Comparison of ENCODE assay signal across 17 cellular contexts in genomic region chr6:36489426-36489825, GRCh38. TPM values are rescaled to one million over a fixed set of nuclear protein-coding genes. Genes with fewer than 3 reads are reported as not detected.
"Had no signal": no experiment of that assay in that cellular context is flagged by ENCODE, and none has a peak within 500 bp of the region (broad histone marks: within the 10 kb centered on the region; RNA-seq: fewer than 3 reads in every experiment).

No MANE protein-coding gene starts in this region.

- H3K27ac ChIP-seq: parathyroid adenoma, skin epidermis, VCaP had no signal

- ATAC-seq: activated naive CD4-positive, alpha-beta T cell treated with anti-CD3 and anti-CD28 coated beads, Interleukin-2, amount 50 U/mL, for 72 hours; right cardiac atrium; stimulated activated naive CD8-positive, alpha-beta T cell treated with anti-CD3 and anti-CD28 coated beads, Interleukin-15, amount 100 ng/mL, for 72 hours had no signal

- H3K4me3 ChIP-seq: lung, skin epidermis, tibial nerve had no signal

- H3K9me3 Mint-ChIP-seq: activated naive CD4-positive, alpha-beta T cell treated with anti-CD3 and anti-CD28 coated beads, Interleukin-2, amount 50 U/mL, for 72 hours; central memory CD8-positive, alpha-beta T cell; naive B cell; stimulated activated naive CD8-positive, alpha-beta T cell treated with anti-CD3 and anti-CD28 coated beads, Interleukin-15, amount 100 ng/mL, for 72 hours had no signal

- H3K27me3 Mint-ChIP-seq: central memory CD8-positive, alpha-beta T cell; naive B cell; stimulated activated naive CD8-positive, alpha-beta T cell treated with anti-CD3 and anti-CD28 coated beads, Interleukin-15, amount 100 ng/mL, for 72 hours had no signal

- H3K79me2 ChIP-seq: parathyroid adenoma had no signal

- H2AFZ ChIP-seq: parathyroid adenoma had no signal

- H3K27ac Mint-ChIP-seq: naive B cell had no signal

- H3K4me3 Mint-ChIP-seq: central memory CD8-positive, alpha-beta T cell; naive B cell; stimulated activated naive CD8-positive, alpha-beta T cell treated with anti-CD3 and anti-CD28 coated beads, Interleukin-15, amount 100 ng/mL, for 72 hours had no signal

- H3K27me3 ChIP-seq: tibial nerve had no signal

- DNase-seq: activated CD4-positive, CD25-positive, alpha-beta regulatory T cell treated with anti-CD3 and anti-CD28 coated beads, Interleukin-2, amount 50 U/mL, for 72 hours; effector memory CD4-positive, alpha-beta T cell; foreskin melanocyte; kidney; naive B cell; right cardiac atrium; stimulated activated CD4-positive, alpha-beta T cell treated with anti-CD3 and anti-CD28 coated beads, Interleukin-1b, Interleukin-23, amount 100 ng/mL, for 48 hours; stimulated activated naive CD8-positive, alpha-beta T cell treated with anti-CD3 and anti-CD28 coated beads, Interleukin-15, amount 100 ng/mL, for 72 hours had no signal

- H3K9me3 ChIP-seq: tibial nerve had no signal

RNA-seq across cellular contexts. Expression of gene PXT1, which starts 46.8 kb away (rescaled TPM):
- total RNA-seq: mesenteric fat pad, mucosa of gallbladder, tibial nerve had no signal
